In the genomic region with DNA sequence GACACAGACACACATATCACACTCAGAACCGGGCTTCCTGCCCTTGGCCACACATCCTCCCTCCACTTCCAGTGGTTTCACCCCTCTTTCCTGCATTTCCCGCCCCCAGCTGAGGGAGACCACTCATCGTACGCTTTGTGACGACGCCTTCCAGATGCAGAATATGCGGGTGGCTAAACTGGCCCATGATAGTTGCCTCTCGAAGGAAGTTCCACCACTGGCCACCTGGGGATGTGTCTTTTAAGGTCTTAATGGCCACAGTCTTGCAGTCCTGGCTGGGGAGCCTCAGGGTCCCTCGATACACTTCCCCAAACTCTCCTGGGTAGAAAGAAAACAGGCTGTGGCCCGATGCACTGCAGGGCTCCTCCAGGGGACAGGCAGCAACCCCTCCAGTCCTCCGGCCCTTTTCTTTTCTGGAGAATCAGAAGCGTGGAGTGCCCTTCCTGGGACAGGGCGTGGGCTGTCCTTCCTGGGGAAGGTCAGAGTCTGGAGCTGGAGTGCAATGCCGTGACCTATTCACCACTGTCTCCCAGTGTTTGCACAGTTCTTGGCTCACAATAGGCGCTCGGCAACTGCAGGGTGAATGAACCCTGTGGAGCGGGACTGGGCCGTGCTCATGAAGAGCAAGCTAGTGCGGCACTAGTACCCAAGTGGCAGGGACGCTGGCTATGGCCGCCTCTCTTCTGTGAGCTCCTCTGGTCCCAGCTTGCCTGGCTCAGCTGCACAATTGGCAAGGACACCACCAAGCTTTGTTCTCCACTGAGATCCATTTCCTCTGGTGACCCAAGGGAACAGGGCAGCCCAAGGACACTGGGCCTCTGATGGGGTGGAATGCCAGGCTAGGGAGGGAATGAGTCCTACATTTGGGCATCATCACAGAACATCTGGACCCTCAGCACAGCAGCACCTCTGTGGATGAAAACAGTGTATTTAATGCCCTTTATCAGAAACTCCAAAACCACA, we compare ENCODE assay signal across 9 cellular contexts. TPM values are rescaled to one million over a fixed set of nuclear protein-coding genes. Genes with fewer than 3 reads are reported as not detected.
DNase-seq lines count a peak whose midpoint lies in the region; ATAC-seq and TF ChIP-seq lines count a peak whose summit lies in the region.
"Had no signal": no experiment of that assay in that cellular context is flagged by ENCODE, and none has a peak within 500 bp of the region (broad histone marks: within the 10 kb centered on the region; RNA-seq: fewer than 3 reads in every experiment).

No MANE protein-coding gene starts in this region.

- peak; percentile 30 for DNase-seq in CD14-positive monocyte (ENCODE audit: low spot score)
- DNase-seq in astrocyte of the cerebellum (ENCODE audit: low read depth) = no peak
- DNase-seq in lung microvascular endothelial cell (ENCODE audit: low read depth in 2 of 2) = peak; percentile 33 to 66
- no peak for DNase-seq in NK-92 (lab: John Stamatoyannopoulos, UW; ENCODE audit: unreplicated experiment)
- DNase-seq in HAP-1 (ENCODE audit: low spot score in 2 of 2) = no peak

- intact Hi-C loops in CD14-positive monocyte (cut with micrococcal nuclease) = no loop called here

- peaks cover 12% of the 10 kb centered on the region for H3K36me3 ChIP-seq in HAP-1 (replicated peaks)

- H3K27me3 ChIP-seq in HAP-1 (ENCODE audit: low read depth) = 0 out of 2 replicates have a peak, but pooled peaks cover 2% of the 10 kb centered on the region
- H3K27me3 ChIP-seq: hepatocyte had no signal

- H3K4me1 ChIP-seq in HAP-1 = no peaks in the 10 kb centered on the region

- in situ Hi-C loops in astrocyte of the cerebellum (cut with HindIII; ENCODE audit: low sequenced_read_pairs) = no loop called here
- in situ Hi-C loops in HAP-1 (cut with MboI; ENCODE audit: low sequenced_read_pairs) = no loop called here

- H3K4me1 Mint-ChIP-seq in CD14-positive monocyte = peaks cover 41% of the 10 kb centered on the region

- no peak overlapping the region for H3K4me3 ChIP-seq in astrocyte of the cerebellum (ENCODE audit: low read depth, low read length)
- H3K4me3 ChIP-seq in HAP-1 = no peak overlapping the region
- H3K4me3 ChIP-seq: hepatocyte had no signal

- H3K27ac Mint-ChIP-seq in CD14-positive monocyte = peak overlapping the region in 5 of 7 donors; percentile 16 to 68 (median 51)

- peaks cover 31 to 35% of the 10 kb centered on the region in 2 donors for H3K36me3 Mint-ChIP-seq in CD14-positive monocyte

- no peaks in the 10 kb centered on the region for H3K9me3 ChIP-seq in HAP-1

- H3K27me3 Mint-ChIP-seq in CD14-positive monocyte (ENCODE audit: low read depth in 3 of 3) = no peaks in the 10 kb centered on the region

- TF ChIP-seq CTCF in CD14-positive monocyte (IDR thresholded peaks at IDR 0.05) = peak; percentile 71
- TF ChIP-seq CTCF in astrocyte of the cerebellum (IDR thresholded peaks at IDR 0.05; ENCODE audit: low read depth, low read length, missing control alignments) = peak; percentile 19

- H3K4me3 Mint-ChIP-seq in CD14-positive monocyte = peak overlapping the region; percentile 5 to 22

- peak; percentile 37 for ATAC-seq in HG02759 (IDR thresholded peaks at IDR 0.05; ENCODE audit: unreplicated experiment)
- no peak for ATAC-seq in esophagus mucosa
- ATAC-seq in GM21526 (IDR thresholded peaks at IDR 0.05; ENCODE audit: low FRiP score, unreplicated experiment) = no peak

- H3K9me3 Mint-ChIP-seq in CD14-positive monocyte = no peaks in the 10 kb centered on the region

RNA-seq across cellular contexts. Expression of gene EPHA1, which starts 13.2 kb away (rescaled TPM):
- polyA plus RNA-seq in CD14-positive monocyte = under 1 TPM in 1 of 2 donors, not detected in 1; 0.50 TPM
- 0.20 TPM in 1 of 2 replicates, not detected in the other for total RNA-seq in lung microvascular endothelial cell
- 79.0 TPM for total RNA-seq in esophagus mucosa

RNA-seq across cellular contexts. Expression of gene ZYX, which starts 14.3 kb away (rescaled TPM):
- polyA plus RNA-seq in CD14-positive monocyte = 100 to 1,000 TPM; 198 to 331 TPM
- 12.0 and 13.9 TPM in 2 replicates for total RNA-seq in lung microvascular endothelial cell
- 82.3 TPM for total RNA-seq in esophagus mucosa

RNA-seq across cellular contexts. Expression of gene FAM131B, which starts 33.0 kb away (rescaled TPM):
- under 1 TPM in 1 of 2 donors, not detected in 1; 0.72 TPM for polyA plus RNA-seq in CD14-positive monocyte
- total RNA-seq in lung microvascular endothelial cell (under 0.01 and 0.22 TPM in 2 replicates), esophagus mucosa (0.44 TPM)

RNA-seq across cellular contexts. Expression of gene TAS2R60, which starts 47.8 kb away (rescaled TPM):
- polyA plus RNA-seq in CD14-positive monocyte = not detected
- not detected in 2 replicates for total RNA-seq in lung microvascular endothelial cell
- 0.32 TPM for total RNA-seq in esophagus mucosa
- total RNA-seq: hepatocyte had no signal
- polyA plus RNA-seq: hepatocyte had no signal

Comparison
In these comparisons a context has a peak if more than half of its experiments do, and no peak if none do; other contexts are left out.
1. DNase-seq: peak in CD14-positive monocyte (single experiment) and lung microvascular endothelial cell (2 of 2); none in astrocyte of the cerebellum (single experiment), NK-92 (single experiment) and HAP-1 (0 of 2).
2. RNA of gene EPHA1, which starts 13.2 kb away (total RNA-seq): 79.0 TPM in esophagus mucosa (single experiment); 0.20 TPM in lung microvascular endothelial cell; every median in the first group is over 10 times any median in the second.